10 cellular contexts compared by ENCODE assay signal in genomic region chr5:115349001-115349817, GRCh38. TPM values are rescaled to one million over a fixed set of nuclear protein-coding genes. Genes with fewer than 3 reads are reported as not detected.
A peak's percentile ranks its signal among the peaks of the same experiment; 100 is the strongest.
DNase-seq lines count a peak whose midpoint lies in the region; ATAC-seq and TF ChIP-seq lines count a peak whose summit lies in the region.
"Had no signal": no experiment of that assay in that cellular context is flagged by ENCODE, and none has a peak within 500 bp of the region (broad histone marks: within the 10 kb centered on the region; RNA-seq: fewer than 3 reads in every experiment).

No MANE protein-coding gene starts in this region.

- TF ChIP-seq CTCF in vagina (IDR thresholded peaks at IDR 0.05), result peak in 1 of 3 experiments; percentile 28

- H3K9me3 ChIP-seq in SJCRH30 (replicated peaks) (no peaks in the 10 kb centered on the region; the same call in 1 of the 2 replicates), vagina (no peaks in the 10 kb centered on the region)

- H3K4me3 ChIP-seq in SJCRH30 (peak overlapping the region; percentile 22), vagina (no peak overlapping the region)
- H3K4me3 ChIP-seq: lung had no signal

- H3K36me3 ChIP-seq in SJCRH30, result no peaks in the 10 kb centered on the region
- H3K36me3 ChIP-seq in vagina, result no peaks in the 10 kb centered on the region

- H3K27ac ChIP-seq in SJCRH30, result peak overlapping the region; percentile 59
- H3K27ac ChIP-seq in vagina, result peak overlapping the region; percentile 60
- H3K27ac ChIP-seq: C4-2B had no signal

- DNase-seq in NOMO-1 treated with DMSO at 0.1 percent for 48 hours (lab: John Stamatoyannopoulos, UW; ENCODE audit: unreplicated experiment), result peak; percentile 25
- DNase-seq in NOMO-1 treated with dmso at 0.1 percent for 144 hours (lab: John Stamatoyannopoulos, UW; ENCODE audit: unreplicated experiment), result no peak
- peak; percentile 54 to 71 for DNase-seq in SJCRH30
- DNase-seq in glomerular endothelial cell (ENCODE audit: extremely low read depth, low read depth, low spot score), result peak; percentile 67
- no peak for DNase-seq in vagina (ENCODE audit: extremely low spot score in 2 of 2)
- no peak for DNase-seq in posterior cingulate gyrus
- no peak for DNase-seq in HuH-7.5 (ENCODE audit: low spot score)

- no peak for TF ChIP-seq POLR2A in vagina (IDR thresholded peaks at IDR 0.05)

- no peaks in the 10 kb centered on the region for H3K27me3 ChIP-seq in SJCRH30
- no peaks in the 10 kb centered on the region for H3K27me3 ChIP-seq in vagina

- intact Hi-C loops in vagina (cut with DNase I) (no loop called here), posterior cingulate gyrus (cut with DNase I) (no loop called here)

- H3K4me1 ChIP-seq in SJCRH30 (peaks cover 18% of the 10 kb centered on the region), vagina (peaks cover 4% of the 10 kb centered on the region)

- no peak for ATAC-seq in GM21825 (IDR thresholded peaks at IDR 0.05; ENCODE audit: unreplicated experiment)

RNA-seq across cellular contexts. Expression of gene CCDC112, which starts 52.8 kb away (rescaled TPM):
- 6.3 and 7.4 TPM in 2 replicates for total RNA-seq in SJCRH30 (2014; rRNA removed; shearing (Covaris generic))
- total RNA-seq in glomerular endothelial cell (9.4 and 10.6 TPM in 2 replicates), vagina (7.9 TPM)

Comparison
In these comparisons a context has a peak if more than half of its experiments do, and no peak if none do; other contexts are left out.
1. DNase-seq: peak in NOMO-1 treated with DMSO at 0.1 percent for 48 hours (single experiment), SJCRH30 (2 of 2) and glomerular endothelial cell (single experiment); none in NOMO-1 treated with dmso at 0.1 percent for 144 hours (single experiment), vagina (0 of 2), posterior cingulate gyrus (0 of 10) and HuH-7.5 (single experiment).